ENCODE assay signal across 1 cellular context in the genomic region with DNA sequence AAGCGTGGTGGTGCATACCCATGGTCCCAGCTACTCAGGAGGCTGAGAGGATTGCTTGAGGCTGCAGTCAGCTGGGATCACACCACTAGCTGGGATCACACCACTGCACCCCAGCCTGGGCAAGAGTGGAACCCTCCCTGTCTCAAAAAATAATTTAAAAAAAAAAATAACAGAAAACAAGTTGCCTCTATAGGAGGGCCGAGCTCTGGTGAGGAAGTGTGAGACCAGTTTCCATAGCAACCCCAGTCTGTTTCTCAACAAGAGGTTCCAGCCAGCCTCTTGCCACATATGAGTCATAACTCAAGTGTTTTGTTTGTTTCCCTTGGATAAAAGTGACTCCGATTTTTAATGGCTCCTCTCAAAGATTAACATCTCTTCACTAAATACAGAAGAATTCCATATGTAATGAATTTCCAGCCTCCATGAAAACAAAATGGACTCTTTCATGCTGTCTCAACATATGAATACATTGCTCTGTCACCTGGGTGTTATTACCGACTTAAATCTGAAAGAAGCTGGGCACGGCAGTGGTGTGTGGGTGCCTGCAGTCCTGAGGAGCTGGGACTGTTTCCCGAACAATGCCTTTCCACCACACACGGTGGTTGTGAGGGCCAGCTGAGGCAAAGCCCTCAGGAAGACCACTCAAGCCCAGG.
TF ChIP-seq lines count a peak whose summit lies in the region.

No MANE protein-coding gene starts in this region.

TF ChIP-seq in H1, 55 proteins besides CTCF, POLR2A, EP300 and RAD21:
- TF ChIP-seq GABPA (IDR thresholded peaks at IDR 0.05; ENCODE audit: borderline replicate concordance, insufficient read depth, low read length) (no peak), JUND (IDR thresholded peaks at IDR 0.05; ENCODE audit: low read length) (peak; percentile 81), SP1 (IDR thresholded peaks at IDR 0.05; ENCODE audit: low read depth, low read length) (0 out of 2 replicates have a peak, but pooled peaks have one; percentile 24)
TF ChIP-seq in H1: peak in this region for 2.
